Comparison of ENCODE assay signal across 6 cellular contexts in the genomic region with DNA sequence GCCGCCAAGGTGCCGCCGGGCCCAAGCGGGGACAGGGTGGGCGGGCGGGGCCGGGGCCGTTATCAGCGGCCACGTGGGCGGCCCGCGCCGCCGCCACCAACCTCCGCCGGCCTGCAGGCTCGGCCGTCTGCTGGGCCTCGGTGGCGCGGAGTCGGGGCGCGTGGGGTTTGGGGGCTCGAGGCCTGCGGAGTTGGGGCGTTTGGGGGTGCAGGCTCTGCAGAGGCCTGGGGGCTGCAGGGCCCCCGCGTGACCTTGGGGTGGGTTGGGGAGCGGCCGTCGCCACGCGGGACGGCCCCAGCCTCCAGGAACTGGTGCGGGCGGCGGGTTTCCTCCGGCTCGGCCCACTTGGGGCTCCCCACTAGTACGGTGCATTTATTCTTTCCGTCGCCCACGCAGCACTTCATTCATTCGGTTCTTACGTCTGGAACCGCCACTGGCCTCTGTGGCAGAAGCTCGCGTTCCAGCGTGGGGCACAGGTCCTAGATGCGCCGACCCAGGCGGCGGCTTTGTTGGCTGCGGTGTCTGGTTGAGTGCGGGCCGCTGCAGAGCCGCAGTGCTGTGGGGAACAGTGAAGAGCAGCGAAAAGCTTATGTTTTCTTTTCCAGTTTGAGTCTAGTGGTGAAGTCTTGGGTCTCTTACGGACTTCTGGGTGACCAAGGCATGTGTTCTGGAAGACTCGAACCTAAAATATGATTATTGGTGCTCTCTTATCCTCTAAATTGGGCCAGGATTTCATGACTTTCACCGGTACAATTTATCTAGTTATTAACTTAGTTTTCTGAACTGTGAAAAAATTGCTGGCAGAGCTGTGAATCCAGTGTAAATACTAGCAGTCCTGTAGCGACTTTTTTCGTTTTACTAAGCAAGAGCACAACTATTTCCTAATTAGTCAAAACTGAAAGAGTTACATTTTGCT. TPM values are rescaled to one million over a fixed set of nuclear protein-coding genes. Genes with fewer than 3 reads are reported as not detected.
DNase-seq lines count a peak whose midpoint lies in the region; TF ChIP-seq lines count a peak whose summit lies in the region.

No MANE protein-coding gene starts in this region.

- peak overlapping the region; percentile 74 for H3K27ac Mint-ChIP-seq in chondrocyte (ENCODE audit: unreplicated experiment)
- peak overlapping the region; percentile 75 for H3K27ac Mint-ChIP-seq in osteocyte (ENCODE audit: unreplicated experiment)

- H3K4me3 Mint-ChIP-seq in chondrocyte (ENCODE audit: unreplicated experiment), result peak overlapping the region; percentile 82
- peak overlapping the region; percentile 84 for H3K4me3 Mint-ChIP-seq in osteocyte (ENCODE audit: unreplicated experiment)

- peaks cover 19% of the 10 kb centered on the region for H3K36me3 Mint-ChIP-seq in chondrocyte (ENCODE audit: low read depth)
- H3K36me3 Mint-ChIP-seq in osteocyte (ENCODE audit: unreplicated experiment), result peaks cover 18% of the 10 kb centered on the region

- H3K4me1 Mint-ChIP-seq in chondrocyte (ENCODE audit: low read depth) (peaks cover 27% of the 10 kb centered on the region), osteocyte (ENCODE audit: unreplicated experiment) (peaks cover 17% of the 10 kb centered on the region)

- TF ChIP-seq CTCF in chondrocyte (IDR thresholded peaks at IDR 0.05) (no peak), osteocyte (IDR thresholded peaks at IDR 0.05) (no peak)

- no peaks in the 10 kb centered on the region for H3K9me3 Mint-ChIP-seq in chondrocyte (ENCODE audit: low read depth)
- no peaks in the 10 kb centered on the region for H3K9me3 Mint-ChIP-seq in osteocyte (ENCODE audit: unreplicated experiment)

- H3K27me3 Mint-ChIP-seq in chondrocyte (ENCODE audit: low read depth), result no peaks in the 10 kb centered on the region
- no peaks in the 10 kb centered on the region for H3K27me3 Mint-ChIP-seq in osteocyte (ENCODE audit: unreplicated experiment)

- DNase-seq in NCI-H1417 (lab: John Stamatoyannopoulos, UW), result peak in 2 of 3 experiments; percentile 30 to 37
- DNase-seq in NCI-H1417 treated with DMSO at 0.1 percent for 48 hours (lab: John Stamatoyannopoulos, UW), result no peak
- peak; percentile 67 for DNase-seq in RKO (ENCODE audit: low spot score)
- peak; percentile 82 for DNase-seq in chondrocyte (ENCODE audit: low spot score)
- no peak for DNase-seq in osteocyte (ENCODE audit: extremely low spot score, unreplicated experiment)
- no peak for DNase-seq in NCI-H2171 (lab: John Stamatoyannopoulos, UW)

RNA-seq across cellular contexts. Expression of gene TRMT2A, which starts 0.9 kb away (rescaled TPM):
- total RNA-seq in chondrocyte (45.8 to 66.1 TPM (median 49.3 TPM) in 3 replicates), osteocyte (60.8 and 62.9 TPM in 2 replicates)

RNA-seq across cellular contexts. Expression of gene RANBP1, which starts 2.0 kb away (rescaled TPM):
- total RNA-seq in chondrocyte, result 79.5 to 122 TPM (median 82.1 TPM) in 3 replicates
- total RNA-seq in osteocyte, result 97.0 and 104 TPM in 2 replicates

RNA-seq across cellular contexts. Expression of gene ZDHHC8, which starts 13.7 kb away (rescaled TPM):
- total RNA-seq in chondrocyte, result 94.2 to 100 TPM (median 95.2 TPM) in 3 replicates
- total RNA-seq in osteocyte, result 102 and 108 TPM in 2 replicates

RNA-seq across cellular contexts. Expression of gene CCDC188, which starts 32.9 kb away (rescaled TPM):
- 0.36 to 5.4 TPM (median 5.3 TPM) in 3 replicates for total RNA-seq in chondrocyte
- total RNA-seq in osteocyte, result 0.56 and 1.6 TPM in 2 replicates

RNA-seq across cellular contexts. Expression of gene DGCR8, which starts 37.9 kb away (rescaled TPM):
- 30.2 to 38.1 TPM (median 32.5 TPM) in 3 replicates for total RNA-seq in chondrocyte
- 44.0 and 45.1 TPM in 2 replicates for total RNA-seq in osteocyte

Comparison
In these comparisons a context has a peak if more than half of its experiments do, and no peak if none do; other contexts are left out.
1. DNase-seq: peak in NCI-H1417 (2 of 3), RKO (single experiment) and chondrocyte (single experiment); none in NCI-H1417 treated with DMSO at 0.1 percent for 48 hours (single experiment), osteocyte (single experiment) and NCI-H2171 (single experiment).